Comparison of ENCODE assay signal across 18 cellular contexts in the genomic region with DNA sequence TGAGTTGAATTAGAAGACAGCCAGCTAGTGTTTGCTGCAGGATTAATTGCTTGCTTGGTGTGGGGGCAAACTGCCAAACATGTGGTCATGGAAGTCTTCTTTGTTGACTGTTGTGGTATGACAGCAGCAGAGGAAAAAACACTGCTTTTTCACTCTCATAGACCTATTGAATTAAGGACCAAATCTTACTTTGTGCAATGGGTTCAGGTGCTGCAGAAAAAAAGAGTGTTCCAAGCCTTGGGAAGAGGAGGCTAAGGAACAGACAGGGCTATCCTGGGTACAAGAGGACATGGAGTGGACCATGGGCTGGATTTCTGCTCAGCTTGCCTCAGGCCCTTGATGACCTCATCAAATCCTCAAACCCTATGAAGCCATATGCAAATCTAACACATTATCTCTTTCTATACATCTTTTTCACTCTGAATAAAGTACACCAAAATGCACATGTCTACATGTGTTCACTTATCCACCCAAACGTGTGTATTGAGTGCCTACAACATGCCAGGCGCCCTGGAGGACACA.
DNase-seq lines count a peak whose midpoint lies in the region; ATAC-seq and TF ChIP-seq lines count a peak whose summit lies in the region.
"Had no signal": no experiment of that assay in that cellular context is flagged by ENCODE, and none has a peak within 500 bp of the region (broad histone marks: within the 10 kb centered on the region; RNA-seq: fewer than 3 reads in every experiment).

No MANE protein-coding gene starts in this region.

- H3K79me2 ChIP-seq in PC-3 (ENCODE audit: low read length) = no peaks in the 10 kb centered on the region

- H3K36me3 ChIP-seq in PC-3 (ENCODE audit: low read depth, low read length) = no peaks in the 10 kb centered on the region
- H3K36me3 ChIP-seq: esophagus muscularis mucosa, vagina had no signal

- no peaks in the 10 kb centered on the region for H3K9me3 ChIP-seq in PC-3 (ENCODE audit: low read length)
- H3K9me3 ChIP-seq: esophagus muscularis mucosa, vagina had no signal

- H4K20me1 ChIP-seq in PC-3 (ENCODE audit: low read length) = no peaks in the 10 kb centered on the region

- H3K4me2 ChIP-seq in PC-3 (ENCODE audit: low read length) = no peak overlapping the region
- H3K4me2 ChIP-seq: hepatocyte had no signal

- peaks cover 2% of the 10 kb centered on the region for H3K36me3 Mint-ChIP-seq in mesothelial cell of epicardium
- H3K36me3 Mint-ChIP-seq in T-helper 2 cell treated with Interferon-gamma antibody and Interleukin-4, amounts not matched to agents 5 μg/mL and 100 μg/mL, for 36 hours (ENCODE audit: low read depth) = no peaks in the 10 kb centered on the region
- H3K36me3 Mint-ChIP-seq: CD8-positive, alpha-beta T cell had no signal

- no peak overlapping the region for H3K9ac ChIP-seq in PC-3 (ENCODE audit: low read length)

- H3K9me3 Mint-ChIP-seq in mesothelial cell of epicardium = no peaks in the 10 kb centered on the region
- no peaks in the 10 kb centered on the region for H3K9me3 Mint-ChIP-seq in T-helper 2 cell treated with Interferon-gamma antibody and Interleukin-4, amounts not matched to agents 5 μg/mL and 100 μg/mL, for 36 hours
- H3K9me3 Mint-ChIP-seq: CD8-positive, alpha-beta T cell; dendritic cell treated with granulocyte-macrophage colony-stimulating factor and Interleukin-4, amounts not matched to agents 40 ng/mL and 50 ng/mL, for 4 days; stimulated activated naive CD8-positive, alpha-beta T cell treated with anti-CD3 and anti-CD28 coated beads, Interleukin-15, amount 100 ng/mL, for 72 hours had no signal

- H3K4me3 Mint-ChIP-seq in mesothelial cell of epicardium = no peak overlapping the region
- H3K4me3 Mint-ChIP-seq in T-helper 2 cell treated with Interferon-gamma antibody and Interleukin-4, amounts not matched to agents 5 μg/mL and 100 μg/mL, for 36 hours = no peak overlapping the region
- H3K4me3 Mint-ChIP-seq: CD8-positive, alpha-beta T cell; dendritic cell treated with granulocyte-macrophage colony-stimulating factor and Interleukin-4, amounts not matched to agents 40 ng/mL and 50 ng/mL, for 4 days; HFFc6; stimulated activated naive CD8-positive, alpha-beta T cell treated with anti-CD3 and anti-CD28 coated beads, Interleukin-15, amount 100 ng/mL, for 72 hours had no signal

- CTCF ChIA-PET in PC-3 (lab: Charles Lee) = no interaction called here

- no peaks in the 10 kb centered on the region for H3K27me3 ChIP-seq in PC-3 (ENCODE audit: low read length)
- H3K27me3 ChIP-seq: esophagus muscularis mucosa, hepatocyte, vagina had no signal

- H2AFZ ChIP-seq in PC-3 (ENCODE audit: low read length) = no peak overlapping the region
- H2AFZ ChIP-seq: hepatocyte had no signal

- DNase-seq in COR-L47 (lab: John Stamatoyannopoulos, UW) (peak; percentile 29), H4 (ENCODE audit: low spot score) (peak; percentile 35), PC-3 (peak; percentile 35), mesothelial cell of epicardium (ENCODE audit: low spot score in 2 of 2, unreplicated experiment in 2 of 2) (no peak), NCI-H2081 treated with DMSO at 0.1 percent for 48 hours (lab: John Stamatoyannopoulos, UW) (no peak)
- DNase-seq in T-helper 2 cell treated with Interferon-gamma antibody and Interleukin-4, amounts not matched to agents 5 μg/mL and 100 μg/mL, for 36 hours (ENCODE audit: low spot score) = no peak
- DNase-seq: activated effector memory CD4-positive, alpha-beta T cell treated with anti-CD3 and anti-CD28 coated beads, Interleukin-2, amount 50 U/mL, for 16 hours; aorta; CD8-positive, alpha-beta T cell; HFFc6; Karpas-422; NCI-H2227 treated with DMSO at 0.1 percent for 48 hours; stimulated activated naive CD8-positive, alpha-beta T cell treated with anti-CD3 and anti-CD28 coated beads, Interleukin-15, amount 100 ng/mL, for 72 hours had no signal

- peaks cover 15% of the 10 kb centered on the region for H3K4me1 ChIP-seq in PC-3 (ENCODE audit: insufficient read depth, low read length)
- H3K4me1 ChIP-seq: vagina had no signal

- H3K27ac ChIP-seq in PC-3 (ENCODE audit: low read length) = no peak overlapping the region
- H3K27ac ChIP-seq: hepatocyte, vagina had no signal

- H3K9me2 ChIP-seq in PC-3 (replicated peaks; ENCODE audit: low read length) = no peaks in the 10 kb centered on the region

- no peak overlapping the region for H3K4me3 ChIP-seq in PC-3 (ENCODE audit: low read length)
- H3K4me3 ChIP-seq: esophagus muscularis mucosa, hepatocyte, vagina had no signal

- intact Hi-C loops in PC-3 (cut with micrococcal nuclease) = no loop called here

- POLR2A ChIA-PET in PC-3 (lab: Charles Lee; ENCODE audit: unreplicated experiment) = no interaction called here

- no TSS peak for BruUV-seq in PC-3 (replicated peaks; lab: Mats Ljungman, UMichigan)

- no peaks in the 10 kb centered on the region for H3F3A ChIP-seq in PC-3 (ENCODE audit: low read length, unreplicated experiment)

- H3K4me1 Mint-ChIP-seq in mesothelial cell of epicardium = peaks cover 57% of the 10 kb centered on the region
- H3K4me1 Mint-ChIP-seq in T-helper 2 cell treated with Interferon-gamma antibody and Interleukin-4, amounts not matched to agents 5 μg/mL and 100 μg/mL, for 36 hours (ENCODE audit: low read depth) = no peaks in the 10 kb centered on the region
- H3K4me1 Mint-ChIP-seq: stimulated activated naive CD8-positive, alpha-beta T cell treated with anti-CD3 and anti-CD28 coated beads, Interleukin-15, amount 100 ng/mL, for 72 hours had no signal

- peak; percentile 54 for ATAC-seq in PC-3
- ATAC-seq in GM18907 (IDR thresholded peaks at IDR 0.05; ENCODE audit: unreplicated experiment) = no peak
- ATAC-seq: CD8-positive, alpha-beta T cell; stimulated activated naive CD8-positive, alpha-beta T cell treated with anti-CD3 and anti-CD28 coated beads, Interleukin-15, amount 100 ng/mL, for 72 hours had no signal

- peak overlapping the region; percentile 60 for H3K27ac Mint-ChIP-seq in mesothelial cell of epicardium
- no peak overlapping the region for H3K27ac Mint-ChIP-seq in T-helper 2 cell treated with Interferon-gamma antibody and Interleukin-4, amounts not matched to agents 5 μg/mL and 100 μg/mL, for 36 hours
- H3K27ac Mint-ChIP-seq: CD8-positive, alpha-beta T cell; dendritic cell treated with granulocyte-macrophage colony-stimulating factor and Interleukin-4, amounts not matched to agents 40 ng/mL and 50 ng/mL, for 4 days; HFFc6 had no signal

- no peaks in the 10 kb centered on the region for H3K27me3 Mint-ChIP-seq in mesothelial cell of epicardium (ENCODE audit: low read depth)
- H3K27me3 Mint-ChIP-seq in T-helper 2 cell treated with Interferon-gamma antibody and Interleukin-4, amounts not matched to agents 5 μg/mL and 100 μg/mL, for 36 hours (ENCODE audit: low read depth) = peaks cover 5% of the 10 kb centered on the region
- H3K27me3 Mint-ChIP-seq: dendritic cell treated with granulocyte-macrophage colony-stimulating factor and Interleukin-4, amounts not matched to agents 40 ng/mL and 50 ng/mL, for 4 days; stimulated activated naive CD8-positive, alpha-beta T cell treated with anti-CD3 and anti-CD28 coated beads, Interleukin-15, amount 100 ng/mL, for 72 hours had no signal

- TF ChIP-seq CTCF in PC-3 (conservative IDR thresholded peaks at IDR 0.05; ENCODE audit: low read depth, low read length) (no peak), mesothelial cell of epicardium (IDR thresholded peaks at IDR 0.05; ENCODE audit: unreplicated experiment) (no peak)

Comparison
In these comparisons a context has a peak if more than half of its experiments do, and no peak if none do; other contexts are left out.
1. DNase-seq: peak in COR-L47 (single experiment), H4 (single experiment) and PC-3 (single experiment); none in mesothelial cell of epicardium (0 of 2), NCI-H2081 treated with DMSO at 0.1 percent for 48 hours (single experiment) and T-helper 2 cell treated with Interferon-gamma antibody and Interleukin-4, amounts not matched to agents 5 μg/mL and 100 μg/mL, for 36 hours (single experiment).